Comparison of ENCODE assay signal across 8 cellular contexts in genomic region chr12:75983851-75984250, GRCh38. TPM values are rescaled to one million over a fixed set of nuclear protein-coding genes. Genes with fewer than 3 reads are reported as not detected.
A peak's percentile ranks its signal among the peaks of the same experiment; 100 is the strongest.
DNase-seq lines count a peak whose midpoint lies in the region; ATAC-seq, FAIRE-seq and TF ChIP-seq lines count a peak whose summit lies in the region.
"Not testable (repeated sequence)": the region's sequence is repeated elsewhere in the genome, so short reads cannot be mapped to it uniquely, and the experiment has no call there.

No MANE protein-coding gene starts in this region.

- H3K27ac Mint-ChIP-seq in activated CD8-positive, alpha-beta memory T cell treated with anti-CD3 and anti-CD28 coated beads, Interleukin-2, amount 10 ng/mL, durations not matched to agents 7 days and 5 days, result peak overlapping the region; percentile 33
- peak overlapping the region; percentile 0 to 1 for H3K27ac Mint-ChIP-seq in effector memory CD8-positive, alpha-beta T cell
- peak overlapping the region; percentile 66 to 74 for H3K27ac Mint-ChIP-seq in stimulated activated naive CD8-positive, alpha-beta T cell treated with anti-CD3 and anti-CD28 coated beads, Interleukin-15, amount 100 ng/mL, for 72 hours

- not testable (repeated sequence) for H3K23ac ChIP-seq in neuronal stem cell (ENCODE audit: low read depth, low read length, poor library complexity)

- not testable (repeated sequence) for TF ChIP-seq EP300 in A549 (IDR thresholded peaks at IDR 0.05)

- not testable (repeated sequence) for H4K20me1 ChIP-seq in Karpas-422 (ENCODE audit: insufficient read depth, low read depth, low read length); fibroblast of lung (ENCODE audit: control insufficient read depth, extremely low read depth, insufficient read depth, low read length)

- not testable (repeated sequence) for H3K4me3 Mint-ChIP-seq in activated CD8-positive, alpha-beta memory T cell treated with anti-CD3 and anti-CD28 coated beads, Interleukin-2, amount 10 ng/mL, durations not matched to agents 7 days and 5 days; stimulated activated naive CD8-positive, alpha-beta T cell treated with anti-CD3 and anti-CD28 coated beads, Interleukin-15, amount 100 ng/mL, for 72 hours
- H3K4me3 Mint-ChIP-seq in effector memory CD8-positive, alpha-beta T cell, result peak overlapping the region in 1 of 2 donors; percentile 21

- H3K14ac ChIP-seq in neuronal stem cell (ENCODE audit: low read length), result not testable (repeated sequence)

- not testable (repeated sequence) for TF ChIP-seq RAD21 in A549 (conservative IDR thresholded peaks at IDR 0.05 in 1 of 2, IDR thresholded peaks at IDR 0.05 in 1 of 2)

- H2BK15ac ChIP-seq in neuronal stem cell (ENCODE audit: low read length), result not testable (repeated sequence)

- TF ChIP-seq CTCF in A549 (IDR thresholded peaks at IDR 0.05); fibroblast of lung (conservative IDR thresholded peaks at IDR 0.05 in 1 of 2, IDR thresholded peaks at IDR 0.05 in 1 of 2; ENCODE audit: low read depth in 1 of 2, low read length in 2 of 2): not testable (repeated sequence)

- not testable (repeated sequence) for H3K9me3 Mint-ChIP-seq in activated CD8-positive, alpha-beta memory T cell treated with anti-CD3 and anti-CD28 coated beads, Interleukin-2, amount 10 ng/mL, durations not matched to agents 7 days and 5 days (ENCODE audit: low read depth); effector memory CD8-positive, alpha-beta T cell; stimulated activated naive CD8-positive, alpha-beta T cell treated with anti-CD3 and anti-CD28 coated beads, Interleukin-15, amount 100 ng/mL, for 72 hours

- H4K91ac ChIP-seq in neuronal stem cell (ENCODE audit: low read depth, low read length, poor library complexity), result not testable (repeated sequence)

- peak overlapping the region; percentile 72 for H4K8ac ChIP-seq in neuronal stem cell (ENCODE audit: low read depth, low read length)

- TF ChIP-seq POLR2A in A549 (IDR thresholded peaks at IDR 0.05; ENCODE audit: low read length), result not testable (repeated sequence)

- not testable (repeated sequence) for H2BK5ac ChIP-seq in neuronal stem cell (ENCODE audit: low read length)

- not testable (repeated sequence) for H3K36me3 ChIP-seq in Karpas-422 (ENCODE audit: insufficient read depth, low read length); fibroblast of lung (ENCODE audit: control insufficient read depth, insufficient read depth, low read length); neuronal stem cell (replicated peaks in 1 of 2; ENCODE audit: control insufficient read depth in 2 of 2, insufficient read depth in 2 of 2, low read length in 2 of 2)

- H3K9me3 ChIP-seq in A549; Karpas-422 (ENCODE audit: low read length); fibroblast of lung (ENCODE audit: control insufficient read depth, insufficient read depth, low read depth, low read length); neuronal stem cell (replicated peaks in 1 of 2; ENCODE audit: control insufficient read depth in 2 of 2, insufficient read depth in 1 of 2, low read depth in 1 of 2, low read length in 2 of 2): not testable (repeated sequence)

- H2BK120ac ChIP-seq in neuronal stem cell (ENCODE audit: low read depth, low read length), result not testable (repeated sequence)

- not testable (repeated sequence) for H3K4me3 ChIP-seq in A549; Karpas-422 (ENCODE audit: low read length); fibroblast of lung (replicated peaks in 1 of 4; ENCODE audit: control extremely low read depth in 1 of 4, insufficient read depth in 1 of 4, low read depth in 3 of 4, low read length in 4 of 4); neuronal stem cell (ENCODE audit: low read length in 2 of 2)

- H3K4me1 Mint-ChIP-seq in activated CD8-positive, alpha-beta memory T cell treated with anti-CD3 and anti-CD28 coated beads, Interleukin-2, amount 10 ng/mL, durations not matched to agents 7 days and 5 days, result peaks cover 64% of the 10 kb centered on the region
- H3K4me1 Mint-ChIP-seq in effector memory CD8-positive, alpha-beta T cell (ENCODE audit: low read depth in 2 of 2), result peaks cover 24 to 28% of the 10 kb centered on the region in 2 donors
- peaks cover 72% of the 10 kb centered on the region for H3K4me1 Mint-ChIP-seq in stimulated activated naive CD8-positive, alpha-beta T cell treated with anti-CD3 and anti-CD28 coated beads, Interleukin-15, amount 100 ng/mL, for 72 hours

- H3K9me2 ChIP-seq in Karpas-422 (replicated peaks; ENCODE audit: insufficient read depth, low read length), result not testable (repeated sequence)

- FAIRE-seq in A549 (lab: Jason Lieb, UNC), result not testable (repeated sequence)

- H3K18ac ChIP-seq in neuronal stem cell (ENCODE audit: low read length), result peak overlapping the region; percentile 21

- not testable (repeated sequence) for H3K79me1 ChIP-seq in neuronal stem cell (ENCODE audit: low read depth, low read length)

- H2AK5ac ChIP-seq in neuronal stem cell (ENCODE audit: low read depth, low read length), result peak overlapping the region; percentile 67

- not testable (repeated sequence) for H3K9ac ChIP-seq in Karpas-422 (ENCODE audit: low read length); fibroblast of lung (ENCODE audit: insufficient read depth, low read length); neuronal stem cell (ENCODE audit: low read depth, low read length, poor library complexity)

- peak overlapping the region; percentile 91 for H3K4me2 ChIP-seq in A549
- H3K4me2 ChIP-seq in Karpas-422 (ENCODE audit: low read depth, low read length, poor library complexity, severe bottlenecking); neuronal stem cell (ENCODE audit: insufficient read depth, low read length, poor library complexity, severe bottlenecking): not testable (repeated sequence)
- peak overlapping the region; percentile 92 for H3K4me2 ChIP-seq in fibroblast of lung (ENCODE audit: extremely low read depth, insufficient read depth, low read length)

- not testable (repeated sequence) for H3K4ac ChIP-seq in neuronal stem cell (ENCODE audit: low read length)

- H3K27me3 ChIP-seq in Karpas-422 (ENCODE audit: low read length); fibroblast of lung (ENCODE audit: control insufficient read depth, insufficient read depth, low read length); neuronal stem cell (ENCODE audit: control insufficient read depth in 3 of 3, insufficient read depth in 3 of 3, low read depth in 1 of 3, low read length in 3 of 3): not testable (repeated sequence)

- peak in 1 of 2 experiments; percentile 23; a peak in 3 of 6 replicates for ATAC-seq in A549
- ATAC-seq in activated CD8-positive, alpha-beta memory T cell treated with anti-CD3 and anti-CD28 coated beads, Interleukin-2, amount 10 ng/mL, durations not matched to agents 7 days and 5 days; effector memory CD8-positive, alpha-beta T cell (replicated peaks); stimulated activated naive CD8-positive, alpha-beta T cell treated with anti-CD3 and anti-CD28 coated beads, Interleukin-15, amount 100 ng/mL, for 72 hours: not testable (repeated sequence)

- CTCF ChIA-PET in A549 (lab: Yijun Ruan, JAX), result interaction anchor here (0.8 to 1.4 kb wide), 3 partner anchors 48 to 472 kb away, joined by 3 to 4 read pairs (median 4); partner anchors contain the start of gene PHLDA1
- CTCF ChIA-PET in activated CD8-positive, alpha-beta memory T cell treated with anti-CD3 and anti-CD28 coated beads, Interleukin-2, amount 10 ng/mL, durations not matched to agents 7 days and 5 days (lab: Charles Lee), result interaction anchor here (1.2 kb wide), 1 partner anchor 48 kb away, joined by 3 read pairs; the partner anchor contains the start of gene PHLDA1

- H3K79me2 ChIP-seq in Karpas-422 (ENCODE audit: low read length); fibroblast of lung (ENCODE audit: control insufficient read depth, insufficient read depth, low read length): not testable (repeated sequence)

- not testable (repeated sequence) for H3K27me3 Mint-ChIP-seq in activated CD8-positive, alpha-beta memory T cell treated with anti-CD3 and anti-CD28 coated beads, Interleukin-2, amount 10 ng/mL, durations not matched to agents 7 days and 5 days; effector memory CD8-positive, alpha-beta T cell; stimulated activated naive CD8-positive, alpha-beta T cell treated with anti-CD3 and anti-CD28 coated beads, Interleukin-15, amount 100 ng/mL, for 72 hours

- H3K27ac ChIP-seq in A549 (peak overlapping the region; percentile 96 to 98), fibroblast of lung (ENCODE audit: insufficient read depth, low read length) (peak overlapping the region; percentile 94)
- not testable (repeated sequence) for H3K27ac ChIP-seq in Karpas-422 (ENCODE audit: low read length); neuronal stem cell (replicated peaks; ENCODE audit: low read length)

- H2BK12ac ChIP-seq in neuronal stem cell (ENCODE audit: low read length), result not testable (repeated sequence)

- 94% methylated on average over 4 of the region's 4 CpGs for WGBS in A549 (ENCODE audit: missing lambda C conversion rate)
- no CpG with 5 or more reads among the region's 4 CpGs for WGBS in neuronal stem cell (ENCODE audit: extremely low coverage in 2 of 2, insufficient read length in 2 of 2, insufficient replicate concordance in 1 of 2), 2 donors

- DNase-seq in A549 (ENCODE audit: low read depth in 1 of 2, low spot score in 1 of 2); activated CD8-positive, alpha-beta memory T cell treated with anti-CD3 and anti-CD28 coated beads, Interleukin-2, amount 10 ng/mL, durations not matched to agents 7 days and 5 days; effector memory CD8-positive, alpha-beta T cell; fibroblast of lung (ENCODE audit: low read depth in 2 of 2); neuronal stem cell (ENCODE audit: low spot score); stimulated activated naive CD8-positive, alpha-beta T cell treated with anti-CD3 and anti-CD28 coated beads, Interleukin-15, amount 100 ng/mL, for 72 hours: not testable (repeated sequence)
- DNase-seq in DMS53 treated with DMSO at 0.1 percent for 48 hours (lab: John Stamatoyannopoulos, UW; ENCODE audit: unreplicated experiment) (peak; percentile 50), Karpas-422 (peak; percentile 28)

- peaks cover 76% of the 10 kb centered on the region for H3K4me1 ChIP-seq in A549
- H3K4me1 ChIP-seq in Karpas-422 (ENCODE audit: low read length), result not testable (repeated sequence)
- H3K4me1 ChIP-seq in fibroblast of lung (ENCODE audit: control insufficient read depth, extremely low read depth, insufficient read depth, low read length), result peaks cover 24% of the 10 kb centered on the region
- peaks cover 0 to 14% of the 10 kb centered on the region in 2 donors for H3K4me1 ChIP-seq in neuronal stem cell (ENCODE audit: control insufficient read depth in 2 of 2, insufficient read depth in 1 of 2, low read depth in 1 of 2, low read length in 2 of 2)

- POLR2A ChIA-PET in A549 (lab: Yijun Ruan, JAX), result interaction anchor here (0.5 to 1.0 kb wide), 2 partner anchors 12 to 48 kb away, joined by 3 to 7 read pairs; partner anchors contain the start of gene PHLDA1

- peaks cover 17% of the 10 kb centered on the region for H3K36me3 Mint-ChIP-seq in activated CD8-positive, alpha-beta memory T cell treated with anti-CD3 and anti-CD28 coated beads, Interleukin-2, amount 10 ng/mL, durations not matched to agents 7 days and 5 days
- H3K36me3 Mint-ChIP-seq in effector memory CD8-positive, alpha-beta T cell (ENCODE audit: insufficient read depth), result not testable (repeated sequence)

- H2AFZ ChIP-seq in Karpas-422 (ENCODE audit: low read length); neuronal stem cell (ENCODE audit: low read length): not testable (repeated sequence)
- H2AFZ ChIP-seq in fibroblast of lung (ENCODE audit: low read length), result peak overlapping the region; percentile 83

RNA-seq across cellular contexts. Expression of gene PHLDA1, which starts 47.7 kb away (rescaled TPM):
- polyA plus RNA-seq in A549 (2011; rRNA removed) (54.1 and 71.6 TPM in 2 replicates), A549 (2017; fragmentation: RNase III; extraction: RNeasy Plus Mini Kit Qiagen cat#74134 plus additional on column Dnase treatment) (32.7 to 43.1 TPM (median 39.3 TPM) in 3 replicates), fibroblast of lung (48.1 and 125 TPM in 2 replicates)
- 34.1 and 42.4 TPM in 2 replicates for polyA plus RNA-seq in A549 (2012; cell fraction: cytosol; rRNA removed)
- 42.2 and 45.0 TPM in 2 replicates for polyA plus RNA-seq in A549 (2012; cell fraction: nucleus; rRNA removed)
- 44.3 and 53.0 TPM in 2 replicates for polyA minus RNA-seq in A549 (2011; rRNA and poly(A)+ RNA removed)
- total RNA-seq in Karpas-422 (2014; rRNA removed; shearing (Covaris generic); ENCODE audit: low replicate concordance), result 10.5 and 11.3 TPM in 2 replicates
- 10 to 100 TPM; 36.8 to 95.6 TPM for total RNA-seq in activated CD8-positive, alpha-beta memory T cell treated with anti-CD3 and anti-CD28 coated beads, Interleukin-2, amount 10 ng/mL, durations not matched to agents 7 days and 5 days
- 127 and 252 TPM in 2 replicates for total RNA-seq in fibroblast of lung
- polyA plus RNA-seq in fibroblast of lung (2012), result 50.4 and 127 TPM in 2 replicates
- 22.8 and 76.1 TPM in 2 replicates for polyA minus RNA-seq in fibroblast of lung (ENCODE audit: low replicate concordance)
- 0.73 TPM for polyA plus RNA-seq in neuronal stem cell (2013, experiment 1 of 2)
- 0.76 TPM for polyA plus RNA-seq in neuronal stem cell (2013, experiment 2 of 2)

Comparison
In these comparisons a context has a peak if more than half of its experiments do, and no peak if none do; other contexts are left out.
1. H3K27ac Mint-ChIP-seq: peak in every context shown above with its lines; median percentile 70 in stimulated activated naive CD8-positive, alpha-beta T cell treated with anti-CD3 and anti-CD28 coated beads, Interleukin-15, amount 100 ng/mL, for 72 hours; 33 in activated CD8-positive, alpha-beta memory T cell treated with anti-CD3 and anti-CD28 coated beads, Interleukin-2, amount 10 ng/mL, durations not matched to agents 7 days and 5 days; 0 in effector memory CD8-positive, alpha-beta T cell.